ENCODE assay signal across 13 cellular contexts in genomic region chr17:77831497-77832179, GRCh38.
A peak's percentile ranks its signal among the peaks of the same experiment; 100 is the strongest.
DNase-seq lines count a peak whose midpoint lies in the region; ATAC-seq, FAIRE-seq and TF ChIP-seq lines count a peak whose summit lies in the region.
"Had no signal": no experiment of that assay in that cellular context is flagged by ENCODE, and none has a peak within 500 bp of the region (broad histone marks: within the 10 kb centered on the region; RNA-seq: fewer than 3 reads in every experiment).

No MANE protein-coding gene starts in this region.

- ATAC-seq in sciatic nerve: peak; percentile 29

- FAIRE-seq in RCC 7860 (lab: Jason Lieb, UNC): peak; percentile 7
- FAIRE-seq: frontal cortex, GM18507 had no signal

- H3K4me3 ChIP-seq in fibroblast of the aortic adventitia (ENCODE audit: low read depth, low read length): no peak overlapping the region
- H3K4me3 ChIP-seq: PC-9 had no signal

- intact Hi-C loops in sciatic nerve (cut with DNase I): no loop called here

- DNase-seq in AG20443 (ENCODE audit: low spot score): peak; percentile 74
- peak; percentile 60 for DNase-seq in RCC 7860 (ENCODE audit: low spot score)
- peak; percentile 67 for DNase-seq in fibroblast of the aortic adventitia (ENCODE audit: low read depth)
- DNase-seq in sciatic nerve (ENCODE audit: low spot score): peak; percentile 56
- no peak for DNase-seq in NCI-H2029 treated with DMSO at 0.1 percent for 48 hours (lab: John Stamatoyannopoulos, UW)
- DNase-seq in mucosa of gallbladder (ENCODE audit: low spot score): no peak
- no peak for DNase-seq in middle frontal gyrus (ENCODE audit: extremely low spot score, low spot score)
- no peak for DNase-seq in OCI-M1 (lab: John Stamatoyannopoulos, UW)
- DNase-seq: activated CD4-positive, CD25-positive, alpha-beta regulatory T cell; NCI-H1436 treated with DMSO at 0.1 percent for 48 hours; PC-9 had no signal

- no peak for TF ChIP-seq CTCF in fibroblast of the aortic adventitia (IDR thresholded peaks at IDR 0.05; ENCODE audit: insufficient read depth, low read length)

Comparison
In these comparisons a context has a peak if more than half of its experiments do, and no peak if none do; other contexts are left out.
1. DNase-seq: peak in AG20443 (single experiment), RCC 7860 (single experiment), fibroblast of the aortic adventitia (single experiment) and sciatic nerve (single experiment); none in NCI-H2029 treated with DMSO at 0.1 percent for 48 hours (single experiment), mucosa of gallbladder (single experiment), middle frontal gyrus (single experiment) and OCI-M1 (single experiment).